Comparison of ENCODE assay signal across 1 cellular context in genomic region chr16:31074073-31074813, GRCh38.
TF ChIP-seq lines count a peak whose summit lies in the region.

Gene ZNF646 (plus strand): TSS chr16:31074422. CDS start chr16:31076325, 1,903 bp downstream.
Gene ZNF668 (minus strand): TSS chr16:31074240. CDS start chr16:31064459, 9,781 bp downstream.

TF ChIP-seq in HepG2, 621 proteins besides CTCF, POLR2A, EP300 and RAD21 (continued from another document and continues in another):
- TF ChIP-seq ZBTB40 (IDR thresholded peaks at IDR 0.05) = peak; percentile 99
- TF ChIP-seq ZBTB40 (CRISPR knock-in tag; IDR thresholded peaks at IDR 0.05) = no peak
- no peak for TF ChIP-seq ZNF609 (CRISPR knock-in tag; IDR thresholded peaks at IDR 0.05; ENCODE audit: borderline replicate concordance)
- TF ChIP-seq GMEB1 (CRISPR knock-in tag; IDR thresholded peaks at IDR 0.05; ENCODE audit: borderline replicate concordance) = peak; percentile 99
- TF ChIP-seq ZFP36L2 (CRISPR knock-in tag; IDR thresholded peaks at IDR 0.05) = no peak
- TF ChIP-seq PLSCR1 (CRISPR knock-in tag; IDR thresholded peaks at IDR 0.05; ENCODE audit: borderline replicate concordance) = no peak
- TF ChIP-seq ZNF792 (CRISPR knock-in tag; IDR thresholded peaks at IDR 0.05) = no peak
- TF ChIP-seq NFYC (CRISPR knock-in tag; IDR thresholded peaks at IDR 0.05) = peak; percentile 62
- TF ChIP-seq HOXA3 (CRISPR knock-in tag; IDR thresholded peaks at IDR 0.05) = peak; percentile 98
- TF ChIP-seq NR3C1 (CRISPR knock-in tag; IDR thresholded peaks at IDR 0.05) = no peak
- no peak for TF ChIP-seq ZNF382 (CRISPR knock-in tag; IDR thresholded peaks at IDR 0.05; ENCODE audit: borderline replicate concordance)
- TF ChIP-seq ZNF496 (CRISPR knock-in tag; IDR thresholded peaks at IDR 0.05; ENCODE audit: insufficient replicate concordance) = no peak
- TF ChIP-seq HNF1A (IDR thresholded peaks at IDR 0.05; ENCODE audit: low read depth) = peak; percentile 41; the same call in 1 of the 2 replicates
- peak; percentile 67; the same call in 1 of the 2 replicates for TF ChIP-seq HNF1A (CRISPR knock-in tag; IDR thresholded peaks at IDR 0.05; ENCODE audit: borderline replicate concordance)
- TF ChIP-seq ZNF547 (CRISPR knock-in tag; IDR thresholded peaks at IDR 0.05) = peak; percentile 94
- TF ChIP-seq ARID4A (CRISPR knock-in tag; IDR thresholded peaks at IDR 0.05; ENCODE audit: borderline replicate concordance) = peak; percentile 94
- no peak for TF ChIP-seq ARNT (IDR thresholded peaks at IDR 0.05)
- TF ChIP-seq ZNF597 (CRISPR knock-in tag; IDR thresholded peaks at IDR 0.05) = no peak
- peak; percentile 35; the same call in 1 of the 2 replicates for TF ChIP-seq ZNF441 (CRISPR knock-in tag; IDR thresholded peaks at IDR 0.05; ENCODE audit: borderline replicate concordance)
